Comparison of ENCODE assay signal across 16 cellular contexts in genomic region chr12:59820594-59821011, GRCh38.
"Had no signal": no experiment of that assay in that cellular context is flagged by ENCODE, and none has a peak within 500 bp of the region (broad histone marks: within the 10 kb centered on the region; RNA-seq: fewer than 3 reads in every experiment).

No MANE protein-coding gene starts in this region.

- H3K4me3 ChIP-seq: breast epithelium, psoas muscle, upper lobe of left lung had no signal

- H3K27me3 Mint-ChIP-seq: activated naive CD8-positive, alpha-beta T cell; stimulated activated naive B cell treated with anti-CD40 and anti-IgM and Interleukin-4, amounts not matched to agents 10 μg/mL and 1 μg/mL and 100 μg/mL, for 72 hours had no signal

- FAIRE-seq: endometrium had no signal

- H3K27ac ChIP-seq: breast epithelium, psoas muscle, upper lobe of left lung had no signal

- DNase-seq: activated effector memory CD4-positive, alpha-beta T cell treated with Interleukin-2 at 50 U/mL for 16 hours; activated T-cell treated with anti-CD3 and anti-CD28 coated beads, Interleukin-2, amount 50 U/mL, for 1 hour; anterior cingulate cortex; hippocampal formation; kidney glomerular epithelial cell; psoas muscle; stimulated activated CD4-positive, alpha-beta T cell treated with anti-CD3 and anti-CD28 coated beads, Interleukin-2, amount 100 ng/mL, for 24 hours; stimulated activated naive B cell treated with anti-CD40 and anti-IgM and Interleukin-4, amounts not matched to agents 10 μg/mL and 1 μg/mL and 100 μg/mL, for 72 hours; substantia nigra; T-helper 2 cell; upper lobe of left lung had no signal

- H3K4me3 Mint-ChIP-seq: activated naive CD8-positive, alpha-beta T cell; stimulated activated naive B cell treated with anti-CD40 and anti-IgM and Interleukin-4, amounts not matched to agents 10 μg/mL and 1 μg/mL and 100 μg/mL, for 72 hours had no signal

- H3K36me3 ChIP-seq: breast epithelium, upper lobe of left lung had no signal

- H3K9me3 ChIP-seq: psoas muscle, upper lobe of left lung had no signal

- ATAC-seq: esophagus mucosa; psoas muscle; sciatic nerve; stimulated activated naive B cell treated with anti-CD40 and anti-IgM and Interleukin-4, amounts not matched to agents 10 μg/mL and 1 μg/mL and 100 μg/mL, for 72 hours had no signal

- H3K27ac Mint-ChIP-seq: activated naive CD8-positive, alpha-beta T cell; stimulated activated naive B cell treated with anti-CD40 and anti-IgM and Interleukin-4, amounts not matched to agents 10 μg/mL and 1 μg/mL and 100 μg/mL, for 72 hours had no signal

- H3K4me1 ChIP-seq: breast epithelium, psoas muscle, upper lobe of left lung had no signal

- H3K36me3 Mint-ChIP-seq: activated naive CD8-positive, alpha-beta T cell; stimulated activated naive B cell treated with anti-CD40 and anti-IgM and Interleukin-4, amounts not matched to agents 10 μg/mL and 1 μg/mL and 100 μg/mL, for 72 hours had no signal

- H3K27me3 ChIP-seq: breast epithelium, upper lobe of left lung had no signal
